Comparison of ENCODE assay signal across 1 cellular context in genomic region chr12:57864811-57865751, GRCh38.
TF ChIP-seq lines count a peak whose summit lies in the region.

No MANE protein-coding gene starts in this region.

TF ChIP-seq in HEK293, 187 proteins besides CTCF, POLR2A, EP300 and RAD21 (continued from another document and continues in another):
- TF ChIP-seq PRDM6 (tag by site-specific recombination; IDR thresholded peaks at IDR 0.05) (no peak), ZNF280C (tag by site-specific recombination; IDR thresholded peaks at IDR 0.05) (no peak), ZFP69B (tag by site-specific recombination; IDR thresholded peaks at IDR 0.05) (0 out of 2 replicates have a peak, but pooled peaks have one; percentile 27), ZNF629 (tag by site-specific recombination; IDR thresholded peaks at IDR 0.05) (no peak), ZNF341 (tag by site-specific recombination; IDR thresholded peaks at IDR 0.05; ENCODE audit: low read depth) (peak; percentile 74; the same call in 1 of the 2 replicates), MZF1 (tag by site-specific recombination; IDR thresholded peaks at IDR 0.05; ENCODE audit: borderline replicate concordance) (no peak), ZNF362 (tag by site-specific recombination; IDR thresholded peaks at IDR 0.05) (no peak), GLIS2 (tag by site-specific recombination; IDR thresholded peaks at IDR 0.05) (peak; percentile 47; the same call in 1 of the 2 replicates), ZNF785 (tag by site-specific recombination; IDR thresholded peaks at IDR 0.05) (no peak), PRDM2 (tag by site-specific recombination; IDR thresholded peaks at IDR 0.05; ENCODE audit: borderline replicate concordance) (no peak), ZNF18 (tag by site-specific recombination; IDR thresholded peaks at IDR 0.05) (no peak), ELK4 (IDR thresholded peaks at IDR 0.05; ENCODE audit: borderline replicate concordance, low read depth, low read length) (no peak), BCL6B (tag by site-specific recombination; IDR thresholded peaks at IDR 0.05) (no peak), ZBTB20 (tag by site-specific recombination; IDR thresholded peaks at IDR 0.05) (peak; percentile 54; the same call in 1 of the 2 replicates), ZFP3 (tag by site-specific recombination; IDR thresholded peaks at IDR 0.05; ENCODE audit: low read depth) (no peak), KLF1 (tag by site-specific recombination; IDR thresholded peaks at IDR 0.05) (no peak), REST (tag by site-specific recombination; IDR thresholded peaks at IDR 0.05) (no peak), SP3 (tag by site-specific recombination; IDR thresholded peaks at IDR 0.05) (peak; percentile 55), ZNF449 (tag by site-specific recombination; IDR thresholded peaks at IDR 0.05) (peak; percentile 59; the same call in 1 of the 2 replicates), ZNF112 (tag by site-specific recombination; IDR thresholded peaks at IDR 0.05) (no peak), IKZF3 (tag by site-specific recombination; IDR thresholded peaks at IDR 0.05) (no peak), ZNF248 (tag by site-specific recombination; IDR thresholded peaks at IDR 0.05) (no peak), ZNF560 (tag by site-specific recombination; IDR thresholded peaks at IDR 0.05; ENCODE audit: borderline replicate concordance) (no peak), ZNF133 (tag by site-specific recombination; IDR thresholded peaks at IDR 0.05) (no peak), ZNF221 (tag by site-specific recombination; IDR thresholded peaks at IDR 0.05; ENCODE audit: borderline replicate concordance) (no peak), ZNF23 (tag by site-specific recombination; IDR thresholded peaks at IDR 0.05; ENCODE audit: borderline replicate concordance) (no peak), PBX3 (CRISPR knock-in tag; IDR thresholded peaks at IDR 0.05) (no peak), ZNF585B (tag by site-specific recombination; IDR thresholded peaks at IDR 0.05) (no peak), ZSCAN18 (tag by site-specific recombination; IDR thresholded peaks at IDR 0.05) (no peak), SETDB1 (IDR thresholded peaks at IDR 0.05; ENCODE audit: insufficient read length, low read length) (no peak), ZFP41 (tag by site-specific recombination; IDR thresholded peaks at IDR 0.05; ENCODE audit: borderline replicate concordance) (no peak)
